8 cellular contexts compared by ENCODE assay signal in genomic region chr18:36296591-36297418, GRCh38. TPM values are rescaled to one million over a fixed set of nuclear protein-coding genes. Genes with fewer than 3 reads are reported as not detected.
DNase-seq lines count a peak whose midpoint lies in the region; ATAC-seq and TF ChIP-seq lines count a peak whose summit lies in the region.

No MANE protein-coding gene starts in this region.

- H3K4me1 Mint-ChIP-seq in Calu3 (ENCODE audit: low read depth, unreplicated experiment) (no peaks in the 10 kb centered on the region), memory B cell (no peaks in the 10 kb centered on the region)

- no TSS peak for BruUV-seq in Calu3 (replicated peaks; lab: Mats Ljungman, UMichigan)

- H3K27ac ChIP-seq in thyroid gland = peak overlapping the region in 2 of 3 donors; percentile 10 to 71

- peak overlapping the region; percentile 3 to 56 (median 27) for H3K4me3 ChIP-seq in thyroid gland (replicated peaks in 1 of 3)

- H3K27me3 Mint-ChIP-seq in Calu3 (ENCODE audit: unreplicated experiment) (peaks cover 11% of the 10 kb centered on the region), memory B cell (peaks cover 4% of the 10 kb centered on the region)

- H3K36me3 Mint-ChIP-seq in Calu3 (ENCODE audit: insufficient read depth, unreplicated experiment) = no peaks in the 10 kb centered on the region
- no peaks in the 10 kb centered on the region for H3K36me3 Mint-ChIP-seq in memory B cell

- no peak overlapping the region for H3K4me3 Mint-ChIP-seq in Calu3 (ENCODE audit: low read depth, unreplicated experiment)
- peak overlapping the region; percentile 64 for H3K4me3 Mint-ChIP-seq in memory B cell

- CTCF ChIA-PET in Calu3 (lab: Charles Lee) = interaction anchor here (0.6 to 2.4 kb wide), 2 partner anchors 13 to 530 kb away, joined by 3 to 9 read pairs; no protein-coding TSS in a partner anchor

- intact Hi-C loops in Calu3 (cut with micrococcal nuclease; ENCODE audit: unreplicated experiment) (loop anchor here (2.0 to 5.0 kb wide), 3 partner anchors 76 to 276 kb away; no protein-coding TSS in a partner anchor), thyroid gland (cut with DNase I) (loop anchor here (5.0 kb wide), 1 partner anchor 275 kb away; no protein-coding TSS in a partner anchor)

- H3K27me3 ChIP-seq in thyroid gland = no peaks in the 10 kb centered on the region

- H3K4me1 ChIP-seq in thyroid gland = peaks cover 0 to 4% of the 10 kb centered on the region in 2 donors

- H3K9me3 Mint-ChIP-seq in Calu3 (ENCODE audit: low read depth, unreplicated experiment) (no peaks in the 10 kb centered on the region), memory B cell (no peaks in the 10 kb centered on the region)

- no peak for TF ChIP-seq POLR2A in thyroid gland (IDR thresholded peaks at IDR 0.05)

- no peaks in the 10 kb centered on the region for H3K9me3 ChIP-seq in thyroid gland

- no peak for TF ChIP-seq EP300 in Ishikawa (IDR thresholded peaks at IDR 0.05; ENCODE audit: borderline replicate concordance)

- peak; percentile 48 for TF ChIP-seq RAD21 in Ishikawa (IDR thresholded peaks at IDR 0.05; ENCODE audit: low read depth)

- WGBS in thyroid gland, 2 donors = 1% methylated on average over 30 to 33 of the region's 50 CpGs

- H3K27ac Mint-ChIP-seq in Calu3 (ENCODE audit: unreplicated experiment) (no peak overlapping the region), memory B cell (no peak overlapping the region)

- H3K36me3 ChIP-seq in thyroid gland = no peaks in the 10 kb centered on the region

- no peak for TF ChIP-seq CTCF in Calu3 (IDR thresholded peaks at IDR 0.05; ENCODE audit: unreplicated experiment)
- peak in 4 of 6 experiments; percentile 8 to 50 (median 40) for TF ChIP-seq CTCF in thyroid gland (IDR thresholded peaks at IDR 0.05)

- ATAC-seq in GM19438 (IDR thresholded peaks at IDR 0.05; ENCODE audit: low read depth, unreplicated experiment) (peak; percentile 29), memory B cell (ENCODE audit: low read depth) (peak; percentile 24)

- in situ Hi-C loops in SK-MEL-5 (cut with HindIII; ENCODE audit: low pct_unique_long_range_greater_than_20kb, low sequenced_read_pairs) = no loop called here

- DNase-seq in Calu3 (peak; percentile 83), SK-MEL-5 (ENCODE audit: low read depth, low spot score) (peak; percentile 66), epidermal melanocyte (ENCODE audit: insufficient read length, low spot score) (peak; percentile 56), memory B cell (ENCODE audit: low spot score in 2 of 2) (peak; percentile 14 to 28), thyroid gland (peak; percentile 71 to 77), NCI-H187 (lab: John Stamatoyannopoulos, UW) (no peak)

TF ChIP-seq in Ishikawa, 13 proteins besides CTCF, POLR2A, EP300 and RAD21:
- no peak for TF ChIP-seq CEBPB (IDR thresholded peaks at IDR 0.05)
- TF ChIP-seq ZBTB7A (IDR thresholded peaks at IDR 0.05; ENCODE audit: low read depth) = peak; percentile 59; the same call in 1 of the 2 replicates
- no peak for TF ChIP-seq TCF12 (IDR thresholded peaks at IDR 0.05; ENCODE audit: low read depth)

RNA-seq across cellular contexts. Expression of gene FHOD3, which starts 0.7 kb away (rescaled TPM):
- total RNA-seq in Calu3 (2022) = 1.4 and 2.9 TPM in 2 replicates
- total RNA-seq in SK-MEL-5 (2014; rRNA removed; shearing (Covaris generic)) = 2.4 and 2.8 TPM in 2 replicates
- polyA plus RNA-seq in SK-MEL-5 (2015; cell fraction: cytosol; rRNA removed) = 1.9 and 2.4 TPM in 2 replicates
- polyA plus RNA-seq in SK-MEL-5 (2015; cell fraction: nucleus; rRNA removed) = 0.45 and 2.6 TPM in 2 replicates
- 1 to 10 TPM; 1.6 to 6.9 (median 4.8) TPM for total RNA-seq in thyroid gland

Comparison
In these comparisons a context has a peak if more than half of its experiments do, and no peak if none do; other contexts are left out.
1. DNase-seq: peak in Calu3 (single experiment), SK-MEL-5 (single experiment), epidermal melanocyte (single experiment), memory B cell (2 of 2) and thyroid gland (2 of 2); none in NCI-H187 (0 of 2).